In the genomic region with DNA sequence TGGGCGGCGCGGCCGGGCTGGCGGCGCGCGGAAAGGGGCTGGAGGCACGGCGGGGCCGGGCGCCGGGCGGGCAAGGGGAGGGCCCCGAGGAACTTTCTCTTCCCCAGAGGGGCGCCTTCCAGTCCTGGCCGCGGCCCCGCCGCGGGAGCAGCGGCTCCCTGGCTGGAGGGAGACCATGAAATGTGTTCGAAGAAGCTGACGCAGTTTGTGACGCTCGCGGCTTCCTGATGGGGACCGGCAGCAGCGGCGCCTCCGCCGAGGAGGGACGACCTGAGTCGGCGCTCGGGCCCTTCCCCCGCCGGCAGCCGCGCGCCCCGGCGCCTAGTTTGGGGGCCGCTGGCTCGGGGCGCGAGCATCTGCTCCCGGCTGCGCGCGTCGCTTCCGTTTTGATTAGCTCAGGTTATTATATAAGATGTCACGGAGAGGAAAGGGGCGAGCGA, we compare ENCODE assay signal across 8 cellular contexts. TPM values are rescaled to one million over a fixed set of nuclear protein-coding genes. Genes with fewer than 3 reads are reported as not detected.
DNase-seq lines count a peak whose midpoint lies in the region; ATAC-seq, FAIRE-seq and TF ChIP-seq lines count a peak whose summit lies in the region.

No MANE protein-coding gene starts in this region.

- dilution Hi-C loops in keratinocyte (cut with MboI; ENCODE audit: extremely low pct_ligation_motif_present, low sequenced_read_pairs): no loop called here

- peak overlapping the region; percentile 77 for H3K9ac ChIP-seq in keratinocyte (ENCODE audit: control insufficient read depth, extremely low read depth, insufficient read depth, low read length)

- peaks cover 2% of the 10 kb centered on the region for H3K27me3 ChIP-seq in bronchial epithelial cell (ENCODE audit: control insufficient read depth, insufficient read depth, low read length)
- peaks cover 12% of the 10 kb centered on the region for H3K27me3 ChIP-seq in keratinocyte (ENCODE audit: control insufficient read depth, extremely low read depth, insufficient read depth, low read length)

- H3K79me2 ChIP-seq in keratinocyte (ENCODE audit: control insufficient read depth, insufficient read depth, low read length): no peaks in the 10 kb centered on the region

- H3K9me3 ChIP-seq in KOPT-K1 (ENCODE audit: insufficient read depth, low read length, poor library complexity, severe bottlenecking): no peaks in the 10 kb centered on the region
- no peaks in the 10 kb centered on the region for H3K9me3 ChIP-seq in keratinocyte (ENCODE audit: control insufficient read depth, low read depth, low read length)

- no peak for TF ChIP-seq CTCF in WI38 (IDR thresholded peaks at IDR 0.05; ENCODE audit: low read depth, low read length)
- TF ChIP-seq CTCF in bronchial epithelial cell (IDR thresholded peaks at IDR 0.05; ENCODE audit: insufficient read depth, low read length, severe bottlenecking): no peak
- no peak for TF ChIP-seq CTCF in keratinocyte (optimal IDR thresholded peaks at IDR 0.05 in 1 of 3, IDR thresholded peaks at IDR 0.05 in 1 of 3, conservative IDR thresholded peaks at IDR 0.05 in 1 of 3; ENCODE audit: extremely low read depth in 1 of 3, insufficient read depth in 2 of 3, low read length in 3 of 3)

- no peaks in the 10 kb centered on the region for H4K20me1 ChIP-seq in keratinocyte (ENCODE audit: control insufficient read depth, extremely low read depth, insufficient read depth, low read length)

- H2AFZ ChIP-seq in keratinocyte (ENCODE audit: control insufficient read depth, low read length): peak overlapping the region; percentile 57

- H3K4me2 ChIP-seq in keratinocyte (ENCODE audit: control insufficient read depth, extremely low read depth, insufficient read depth, low read depth, low read length): peak overlapping the region; percentile 79

- ATAC-seq in GM21717 (IDR thresholded peaks at IDR 0.05; ENCODE audit: unreplicated experiment): peak; percentile 55

- peaks cover 10% of the 10 kb centered on the region for H3K4me1 ChIP-seq in keratinocyte (ENCODE audit: control insufficient read depth, extremely low read depth, insufficient read depth, low read length)

- FAIRE-seq in bronchial epithelial cell (lab: Jason Lieb, UNC) (no peak), keratinocyte (lab: Jason Lieb, UNC) (no peak)

- H3K36me3 ChIP-seq in KOPT-K1 (ENCODE audit: insufficient read depth, low read length) (no peaks in the 10 kb centered on the region), bronchial epithelial cell (ENCODE audit: control insufficient read depth, insufficient read depth, low read length) (no peaks in the 10 kb centered on the region), keratinocyte (ENCODE audit: control insufficient read depth in 2 of 2, extremely low read depth in 1 of 2, insufficient read depth in 2 of 2, low read length in 2 of 2) (no peaks in the 10 kb centered on the region)

- H3K4me3 ChIP-seq in WI38 (ENCODE audit: low read depth, low read length) (peak overlapping the region; percentile 82), bronchial epithelial cell (ENCODE audit: low read depth, low read length) (peak overlapping the region; percentile 49), keratinocyte (ENCODE audit: control insufficient read depth in 2 of 3, extremely low read depth in 1 of 3, insufficient read depth in 2 of 3, low read depth in 1 of 3, low read length in 3 of 3) (peak overlapping the region; percentile 47 to 79 (median 60))

- H3K27ac ChIP-seq in KOPT-K1 (ENCODE audit: low read depth, low read length, poor library complexity, severe bottlenecking): peak overlapping the region; percentile 88
- H3K27ac ChIP-seq in keratinocyte (ENCODE audit: control insufficient read depth, insufficient read depth, low read length): peak overlapping the region; percentile 8

- DNase-seq in GM04504 (ENCODE audit: low read depth) (peak; percentile 27), bronchial epithelial cell (ENCODE audit: low read depth) (peak; percentile 27), keratinocyte (ENCODE audit: low read depth, low spot score) (no peak), globus pallidus (ENCODE audit: low spot score) (no peak)
- peak; percentile 35 to 59 (median 51) for DNase-seq in stimulated activated CD4-positive, alpha-beta T cell treated with anti-CD3 and anti-CD28 coated beads, Interleukin-12 subunit alpha, Interleukin-12 subunit beta, amount 100 ng/mL, for 48 hours (ENCODE audit: low read depth in 2 of 3, low spot score in 1 of 3)

- H3K9me1 ChIP-seq in keratinocyte (ENCODE audit: control insufficient read depth, extremely low read depth, insufficient read depth, low read length): no peaks in the 10 kb centered on the region

RNA-seq across cellular contexts. Expression of a gene that starts 57.2 kb away (rescaled TPM):
- total RNA-seq in bronchial epithelial cell: 29.7 and 31.2 TPM in 2 replicates
- 5.2 to 13.9 TPM (median 12.1 TPM) in 3 replicates for polyA plus RNA-seq in keratinocyte
- 6.2 TPM for polyA plus RNA-seq in keratinocyte (2011; ENCODE audit: low read depth)
- polyA plus RNA-seq in keratinocyte (2011; cell fraction: cytosol; rRNA removed): 6.3 and 16.0 TPM in 2 replicates
- polyA plus RNA-seq in keratinocyte (2011; cell fraction: nucleus; rRNA removed): 3.5 and 4.1 TPM in 2 replicates
- 6.8 and 8.9 TPM in 2 replicates for polyA plus RNA-seq in keratinocyte (2012; ENCODE audit: low replicate concordance)
- polyA minus RNA-seq in keratinocyte: 4.1 to 10.6 TPM (median 9.5 TPM) in 3 replicates
- polyA minus RNA-seq in keratinocyte (2011; cell fraction: cytosol; rRNA and poly(A)+ RNA removed): 3.8 TPM
- polyA minus RNA-seq in keratinocyte (2011; cell fraction: nucleus; rRNA and poly(A)+ RNA removed): 5.1 and 11.0 TPM in 2 replicates

Comparison
In these comparisons a context has a peak if more than half of its experiments do, and no peak if none do; other contexts are left out.
1. DNase-seq: peak in GM04504 (single experiment), bronchial epithelial cell (single experiment) and stimulated activated CD4-positive, alpha-beta T cell treated with anti-CD3 and anti-CD28 coated beads, Interleukin-12 subunit alpha, Interleukin-12 subunit beta, amount 100 ng/mL, for 48 hours (3 of 3); none in keratinocyte (single experiment) and globus pallidus (single experiment).
2. Peak in every context shown above with its lines, with median percentiles within 50 percentile points of each other: H3K4me3 ChIP-seq.